Comparison of ENCODE assay signal across 8 cellular contexts in genomic region chr12:38904417-38904931, GRCh38. TPM values are rescaled to one million over a fixed set of nuclear protein-coding genes. Genes with fewer than 3 reads are reported as not detected.
DNase-seq lines count a peak whose midpoint lies in the region; ATAC-seq, FAIRE-seq and TF ChIP-seq lines count a peak whose summit lies in the region.
"Not testable (repeated sequence)": the region's sequence is repeated elsewhere in the genome, so short reads cannot be mapped to it uniquely, and the experiment has no call there.

No MANE protein-coding gene starts in this region.

- H3K27me3 ChIP-seq in HUES48 (ENCODE audit: control insufficient read depth, insufficient read depth, low read length) = peaks cover 12% of the 10 kb centered on the region; the same call in 1 of the 2 replicates
- H3K27me3 ChIP-seq in K562 (ENCODE audit: control insufficient read depth in 2 of 2, insufficient read depth in 2 of 2, low read length in 2 of 2) = not testable (repeated sequence)

- in situ Hi-C loops in K562 (cut with MboI) = not testable (repeated sequence)

- peak overlapping the region; percentile 82 for H3K27ac Mint-ChIP-seq in activated CD8-positive, alpha-beta T cell treated with anti-CD3 and anti-CD28 coated beads for 36 hours
- H3K27ac Mint-ChIP-seq in nephron = peak overlapping the region; percentile 76 to 89 (median 81)
- peak overlapping the region; percentile 85 for H3K27ac Mint-ChIP-seq in stimulated activated effector memory CD8-positive, alpha-beta T cell treated with anti-CD3 and anti-CD28 coated beads, Interleukin-12 subunit alpha, Interleukin-12 subunit beta, amount 100 ng/mL, for 72 hours

- not testable (repeated sequence) for TF ChIP-seq POLR2A in K562 (conservative IDR thresholded peaks at IDR 0.05)

- not testable (repeated sequence) for H3K9me1 ChIP-seq in K562 (ENCODE audit: control insufficient read depth, insufficient read depth, low read length)

- not testable (repeated sequence) for H4K20me1 ChIP-seq in K562 (replicated peaks; ENCODE audit: control insufficient read depth, insufficient read depth, low read length)

- H3K36me3 ChIP-seq in HUES48 (ENCODE audit: control insufficient read depth, insufficient read depth, low read length); K562 (ENCODE audit: control insufficient read depth, insufficient read depth, low read length); kidney (ENCODE audit: control insufficient read depth in 1 of 2, insufficient read depth in 2 of 2, low read length in 2 of 2): not testable (repeated sequence)

- not testable (repeated sequence) for ATAC-seq in activated CD8-positive, alpha-beta T cell treated with anti-CD3 and anti-CD28 coated beads for 36 hours; K562; stimulated activated effector memory CD8-positive, alpha-beta T cell treated with anti-CD3 and anti-CD28 coated beads, Interleukin-12 subunit alpha, Interleukin-12 subunit beta, amount 100 ng/mL, for 72 hours

- FAIRE-seq in K562 (lab: Jason Lieb, UNC) = peak; percentile 61
- not testable (repeated sequence) for FAIRE-seq in kidney (lab: Jason Lieb, UNC)

- H3K4me2 ChIP-seq in K562 (ENCODE audit: insufficient read depth, low read length) = peak overlapping the region; percentile 81

- H3K4me1 Mint-ChIP-seq in activated CD8-positive, alpha-beta T cell treated with anti-CD3 and anti-CD28 coated beads for 36 hours (ENCODE audit: low read depth) = peaks cover 12% of the 10 kb centered on the region
- peaks cover 21% of the 10 kb centered on the region for H3K4me1 Mint-ChIP-seq in nephron
- not testable (repeated sequence) for H3K4me1 Mint-ChIP-seq in stimulated activated effector memory CD8-positive, alpha-beta T cell treated with anti-CD3 and anti-CD28 coated beads, Interleukin-12 subunit alpha, Interleukin-12 subunit beta, amount 100 ng/mL, for 72 hours

- not testable (repeated sequence) for BruUV-seq in K562 (replicated peaks; lab: Mats Ljungman, UMichigan)

- not testable (repeated sequence) for TF ChIP-seq RAD21 in K562 (CRISPR knock-in tag; conservative IDR thresholded peaks at IDR 0.05 in 1 of 2, IDR thresholded peaks at IDR 0.05 in 1 of 2)

- peaks cover 34% of the 10 kb centered on the region for H3K27me3 Mint-ChIP-seq in activated CD8-positive, alpha-beta T cell treated with anti-CD3 and anti-CD28 coated beads for 36 hours
- H3K27me3 Mint-ChIP-seq in nephron (ENCODE audit: low read depth) = peaks cover 20% of the 10 kb centered on the region

- H3K27ac ChIP-seq in HUES48 (ENCODE audit: low read depth, low read length) (peak overlapping the region; percentile 69), K562 (ENCODE audit: extremely low read depth, low read depth, low read length) (peak overlapping the region; percentile 70), epithelial cell of prostate (peak overlapping the region; percentile 86), kidney (ENCODE audit: low read depth in 2 of 2, low read length in 2 of 2) (peak overlapping the region; percentile 98 to 99)

- H3K4me3 ChIP-seq in AG10803 (ENCODE audit: low read length) = peak overlapping the region; percentile 87
- peak overlapping the region; percentile 70 for H3K4me3 ChIP-seq in HUES48 (ENCODE audit: low read depth, low read length)
- H3K4me3 ChIP-seq in K562 = peak overlapping the region; percentile 58
- H3K4me3 ChIP-seq in kidney (ENCODE audit: low read length in 2 of 2) = peak overlapping the region; percentile 81 to 94

- H3K79me2 ChIP-seq in K562 (ENCODE audit: control insufficient read depth, insufficient read depth, low read length) = peaks cover 11% of the 10 kb centered on the region; the same call in 2 of the 3 replicates

- H3K36me3 Mint-ChIP-seq in activated CD8-positive, alpha-beta T cell treated with anti-CD3 and anti-CD28 coated beads for 36 hours (ENCODE audit: low read depth); nephron (ENCODE audit: low read depth): not testable (repeated sequence)
- peaks cover 11% of the 10 kb centered on the region for H3K36me3 Mint-ChIP-seq in stimulated activated effector memory CD8-positive, alpha-beta T cell treated with anti-CD3 and anti-CD28 coated beads, Interleukin-12 subunit alpha, Interleukin-12 subunit beta, amount 100 ng/mL, for 72 hours

- H3K9me3 Mint-ChIP-seq in activated CD8-positive, alpha-beta T cell treated with anti-CD3 and anti-CD28 coated beads for 36 hours; nephron; stimulated activated effector memory CD8-positive, alpha-beta T cell treated with anti-CD3 and anti-CD28 coated beads, Interleukin-12 subunit alpha, Interleukin-12 subunit beta, amount 100 ng/mL, for 72 hours: not testable (repeated sequence)

- not testable (repeated sequence) for TF ChIP-seq EP300 in K562 (IDR thresholded peaks at IDR 0.05; ENCODE audit: low read length)

- H3K9me3 ChIP-seq in HUES48 (ENCODE audit: control insufficient read depth, insufficient read depth, low read length); K562 (replicated peaks; ENCODE audit: control insufficient read depth, insufficient read depth, low read depth, low read length); kidney (ENCODE audit: control insufficient read depth in 1 of 2, low read length in 2 of 2): not testable (repeated sequence)

- H3K4me3 Mint-ChIP-seq in activated CD8-positive, alpha-beta T cell treated with anti-CD3 and anti-CD28 coated beads for 36 hours = peak overlapping the region; percentile 75
- peak overlapping the region; percentile 89 to 92 (median 90) for H3K4me3 Mint-ChIP-seq in nephron
- peak overlapping the region; percentile 79 for H3K4me3 Mint-ChIP-seq in stimulated activated effector memory CD8-positive, alpha-beta T cell treated with anti-CD3 and anti-CD28 coated beads, Interleukin-12 subunit alpha, Interleukin-12 subunit beta, amount 100 ng/mL, for 72 hours

- peak overlapping the region; percentile 81; the same call in 1 of the 2 replicates for H2AFZ ChIP-seq in K562 (ENCODE audit: low read depth, low read length)

- POLR2A ChIA-PET in activated CD8-positive, alpha-beta T cell treated with anti-CD3 and anti-CD28 coated beads for 36 hours (lab: Charles Lee) = not testable (repeated sequence)
- POLR2A ChIA-PET in K562 (lab: Yijun Ruan, JAX) = interaction anchor here (0.6 to 0.8 kb wide), 2 partner anchors 17 to 401 kb away, joined by 3 to 4 read pairs; no protein-coding TSS in a partner anchor

- not testable (repeated sequence) for TF ChIP-seq CTCF in AG10803 (conservative IDR thresholded peaks at IDR 0.05; ENCODE audit: low read length); activated CD8-positive, alpha-beta T cell treated with anti-CD3 and anti-CD28 coated beads for 36 hours (IDR thresholded peaks at IDR 0.05); K562 (IDR thresholded peaks at IDR 0.05 in 2 of 3, conservative IDR thresholded peaks at IDR 0.05 in 1 of 3; ENCODE audit: insufficient read depth in 2 of 3, low read depth in 1 of 3, low read length in 3 of 3); kidney (IDR thresholded peaks at IDR 0.05; ENCODE audit: borderline replicate concordance, extremely low read depth, insufficient read depth); nephron (IDR thresholded peaks at IDR 0.05; ENCODE audit: unreplicated experiment in 3 of 3)

- DNase-seq in AG10803 (ENCODE audit: low read depth); activated CD8-positive, alpha-beta T cell treated with anti-CD3 and anti-CD28 coated beads for 36 hours; K562 (ENCODE audit: extremely low read depth in 1 of 4, low spot score in 3 of 4); epithelial cell of prostate (ENCODE audit: low read depth, low spot score); stimulated activated effector memory CD8-positive, alpha-beta T cell treated with anti-CD3 and anti-CD28 coated beads, Interleukin-12 subunit alpha, Interleukin-12 subunit beta, amount 100 ng/mL, for 72 hours (ENCODE audit: low spot score in 2 of 2): not testable (repeated sequence)
- DNase-seq in kidney = peak; percentile 58

- H3K4me1 ChIP-seq in HUES48 (ENCODE audit: control insufficient read depth, insufficient read depth, low read length) (peaks cover 14% of the 10 kb centered on the region; the same call in 1 of the 2 replicates), K562 (replicated peaks in 1 of 2; ENCODE audit: control insufficient read depth in 2 of 2, insufficient read depth in 2 of 2, low read length in 2 of 2) (peaks cover 0 to 17% of the 10 kb centered on the region in 2 experiments; a peak in 3 of 5 replicates), kidney (ENCODE audit: control insufficient read depth in 1 of 2, insufficient read depth in 1 of 2, low read depth in 1 of 2, low read length in 2 of 2) (peaks cover 3 to 13% of the 10 kb centered on the region in 2 donors)

- CTCF ChIA-PET in activated CD8-positive, alpha-beta T cell treated with anti-CD3 and anti-CD28 coated beads for 36 hours (lab: Charles Lee) = interaction anchor here (0.8 kb wide), 1 partner anchor 9 kb away, joined by 4 read pairs; no protein-coding TSS in a partner anchor
- CTCF ChIA-PET in K562 (lab: Yijun Ruan, JAX; ENCODE audit: low intra/inter-chr PET ratio) = not testable (repeated sequence)

- intact Hi-C loops in activated CD8-positive, alpha-beta T cell treated with anti-CD3 and anti-CD28 coated beads for 36 hours (cut with micrococcal nuclease) = loop anchor here (10.0 kb wide), 1 partner anchor 580 kb away; no protein-coding TSS in a partner anchor
- intact Hi-C loops in K562 (cut with micrococcal nuclease) = loop anchor here (2.0 to 10.0 kb wide), 2 partner anchors 236 to 370 kb away; no protein-coding TSS in a partner anchor
- intact Hi-C loops in kidney (cut with DNase I) = not testable (repeated sequence)

- H3K9ac ChIP-seq in HUES48 (ENCODE audit: low read depth, low read length) (peak overlapping the region; percentile 29; the same call in 1 of the 2 replicates), K562 (ENCODE audit: insufficient read depth in 1 of 2, low read depth in 2 of 2, low read length in 2 of 2) (peak overlapping the region; percentile 59 to 92), kidney (ENCODE audit: low read length in 2 of 2) (peak overlapping the region; percentile 87 to 92)

- WGBS in K562 (ENCODE audit: insufficient coverage, low coverage, missing lambda C conversion rate) = 1% methylated on average over 16 of the region's 23 CpGs

RNA-seq across cellular contexts. Expression of gene CPNE8, which starts 0.9 kb away (rescaled TPM):
- total RNA-seq in activated CD8-positive, alpha-beta T cell treated with anti-CD3 and anti-CD28 coated beads for 36 hours = 1 to 10 TPM; 1.4 to 1.7 TPM
- 2.3 and 10.3 TPM in 2 replicates for total RNA-seq in K562 (2011; cell fraction: chromatin; rRNA removed; ENCODE audit: low replicate concordance)
- total RNA-seq in K562 (2011; cell fraction: nucleolus; rRNA removed) = 1.8 and 2.6 TPM in 2 replicates
- 3.0 and 4.3 TPM in 2 replicates for total RNA-seq in K562 (2011; cell fraction: nucleoplasm; rRNA removed)
- total RNA-seq in K562 (2014; rRNA removed) (3.8 TPM in 2 replicates), K562 (2014; rRNA removed; fragmentation: Illumina TruSeq; extraction: Trizol) (4.7 and 5.3 TPM in 2 replicates), K562 (2015; rRNA removed; fragmentation: Illumina TruSeq; extraction: Trizol) (5.5 and 5.9 TPM in 2 replicates), K562 (2021) (3.4 and 3.5 TPM in 2 replicates), kidney (28.5 TPM)
- polyA plus RNA-seq in K562 (2011; rRNA removed) (3.2 and 5.6 TPM in 2 replicates), K562 (2014; fragmentation: Illumina TruSeq; extraction: Trizol) (2.8 and 3.5 TPM in 2 replicates), K562 (2014; fragmentation: Nextera tagmentation; extraction: Ambion mirVana) (1 to 10 TPM; 4.2 to 7.0 TPM), K562 (2014; rRNA removed) (2.4 and 2.5 TPM in 2 replicates), kidney (ENCODE audit: insufficient read depth, low read depth, low replicate concordance) (8.8 TPM)
- 0.91 and 1.6 TPM in 2 replicates for polyA plus RNA-seq in K562 (2011; cell fraction: cytosol; rRNA removed)
- polyA plus RNA-seq in K562 (2011; cell fraction: nucleus; rRNA removed) = 3.7 and 6.4 TPM in 2 replicates
- polyA plus RNA-seq in K562 (2012) = 2.1 and 3.3 TPM in 2 replicates
- polyA minus RNA-seq in K562 (2011; rRNA and poly(A)+ RNA removed) = 9.1 and 9.6 TPM in 2 replicates
- polyA minus RNA-seq in K562 (2011; cell fraction: cytosol; rRNA and poly(A)+ RNA removed) = 3.2 TPM in 2 replicates
- polyA minus RNA-seq in K562 (2011; cell fraction: nucleus; rRNA and poly(A)+ RNA removed) = 8.2 and 13.3 TPM in 2 replicates

Comparison
In these comparisons a context has a peak if more than half of its experiments do, and no peak if none do; other contexts are left out.
1. H3K9ac ChIP-seq: peak in every context shown above with its lines; median percentile 90 in kidney; 76 in K562; 29 in HUES48.